ENCODE assay signal across 8 cellular contexts in the genomic region with DNA sequence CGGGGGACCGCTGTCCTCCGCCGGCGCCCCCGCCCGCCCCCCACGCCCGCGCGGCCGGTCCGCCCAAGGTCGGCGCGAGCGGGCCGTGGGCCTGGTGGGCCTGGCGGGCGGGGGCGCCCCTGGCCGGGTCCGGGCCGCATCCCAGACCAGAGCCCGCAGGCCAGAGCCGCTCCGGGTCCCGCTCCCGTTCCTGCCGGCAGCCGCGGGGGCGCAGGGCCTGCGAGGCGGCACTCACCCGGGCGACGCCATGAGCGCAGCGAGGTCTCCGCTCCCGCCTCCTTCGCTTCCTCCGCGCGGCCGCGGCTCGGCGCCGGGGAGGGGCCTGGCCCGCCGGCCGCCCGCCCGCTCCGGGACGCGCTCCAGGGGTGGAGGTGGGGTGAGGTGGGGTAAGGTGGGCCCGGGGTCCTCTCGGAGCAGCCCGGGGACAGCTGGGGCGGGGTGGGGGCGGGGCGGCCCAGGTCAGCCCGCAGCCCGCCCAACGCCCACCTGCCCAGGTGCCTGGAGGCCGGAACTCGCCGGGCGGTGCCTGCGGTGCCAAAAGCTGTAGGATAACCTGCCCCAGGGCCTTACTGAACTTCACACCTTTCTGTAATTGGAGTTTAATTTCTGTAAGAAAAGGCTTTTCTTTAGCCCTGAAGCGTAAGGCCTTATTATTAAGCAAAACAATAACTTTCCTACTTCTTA. TPM values are rescaled to one million over a fixed set of nuclear protein-coding genes. Genes with fewer than 3 reads are reported as not detected.
DNase-seq lines count a peak whose midpoint lies in the region; ATAC-seq and TF ChIP-seq lines count a peak whose summit lies in the region.

A gene with protein sequence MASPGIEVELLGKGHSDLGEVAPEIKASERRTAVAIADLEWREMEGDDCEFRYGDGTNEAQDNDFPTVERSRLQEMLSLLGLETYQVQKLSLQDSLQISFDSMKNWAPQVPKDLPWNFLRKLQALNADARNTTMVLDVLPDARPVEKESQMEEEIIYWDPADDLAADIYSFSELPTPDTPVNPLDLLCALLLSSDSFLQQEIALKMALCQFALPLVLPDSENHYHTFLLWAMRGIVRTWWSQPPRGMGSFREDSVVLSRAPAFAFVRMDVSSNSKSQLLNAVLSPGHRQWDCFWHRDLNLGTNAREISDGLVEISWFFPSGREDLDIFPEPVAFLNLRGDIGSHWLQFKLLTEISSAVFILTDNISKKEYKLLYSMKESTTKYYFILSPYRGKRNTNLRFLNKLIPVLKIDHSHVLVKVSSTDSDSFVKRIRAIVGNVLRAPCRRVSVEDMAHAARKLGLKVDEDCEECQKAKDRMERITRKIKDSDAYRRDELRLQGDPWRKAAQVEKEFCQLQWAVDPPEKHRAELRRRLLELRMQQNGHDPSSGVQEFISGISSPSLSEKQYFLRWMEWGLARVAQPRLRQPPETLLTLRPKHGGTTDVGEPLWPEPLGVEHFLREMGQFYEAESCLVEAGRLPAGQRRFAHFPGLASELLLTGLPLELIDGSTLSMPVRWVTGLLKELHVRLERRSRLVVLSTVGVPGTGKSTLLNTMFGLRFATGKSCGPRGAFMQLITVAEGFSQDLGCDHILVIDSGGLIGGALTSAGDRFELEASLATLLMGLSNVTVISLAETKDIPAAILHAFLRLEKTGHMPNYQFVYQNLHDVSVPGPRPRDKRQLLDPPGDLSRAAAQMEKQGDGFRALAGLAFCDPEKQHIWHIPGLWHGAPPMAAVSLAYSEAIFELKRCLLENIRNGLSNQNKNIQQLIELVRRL (minus strand): TSS at position 270 of the 684 bp plus-strand sequence. CDS start 21 bp downstream, at position 249.

- H3K36me3 ChIP-seq in OCI-LY3 (replicated peaks; ENCODE audit: low read depth, low read length) (no peaks in the 10 kb centered on the region), subcutaneous abdominal adipose tissue (ENCODE audit: control insufficient read depth in 5 of 5, insufficient read depth in 5 of 5, low read length in 5 of 5) (no peaks in the 10 kb centered on the region)

- no peaks in the 10 kb centered on the region for H3K27me3 Mint-ChIP-seq in activated T-helper 17 cell treated with anti-CD3 and anti-CD28 coated beads, Interleukin-2, amount 50 U/mL, for 72 hours
- no peaks in the 10 kb centered on the region for H3K27me3 Mint-ChIP-seq in nephron (ENCODE audit: low read depth)

- H2AFZ ChIP-seq in OCI-LY3 (ENCODE audit: low read depth, low read length) = peak within 1 kb of the TSS; percentile 98

- peak within 1 kb of the TSS; percentile 81 for H3K4me3 ChIP-seq in AG04450 (ENCODE audit: low read depth, low read length)
- peak within 1 kb of the TSS; percentile 93 for H3K4me3 ChIP-seq in OCI-LY3 (ENCODE audit: low read length)
- H3K4me3 ChIP-seq in subcutaneous abdominal adipose tissue (ENCODE audit: low read depth in 1 of 5, low read length in 5 of 5) = peak within 1 kb of the TSS; percentile 76 to 84 (median 83)

- no peaks in the 10 kb centered on the region for H4K20me1 ChIP-seq in OCI-LY3 (ENCODE audit: insufficient read depth, low read length)

- H3K4me3 Mint-ChIP-seq in activated T-helper 17 cell treated with anti-CD3 and anti-CD28 coated beads, Interleukin-2, amount 50 U/mL, for 72 hours = peak within 1 kb of the TSS; percentile 81
- peak within 1 kb of the TSS; percentile 95 to 100 (median 100) for H3K4me3 Mint-ChIP-seq in nephron

- CTCF ChIA-PET in AG04450 (lab: Charles Lee) = no interaction called here

- peaks cover 20% of the 10 kb centered on the region for H3K4me1 Mint-ChIP-seq in activated T-helper 17 cell treated with anti-CD3 and anti-CD28 coated beads, Interleukin-2, amount 50 U/mL, for 72 hours
- H3K4me1 Mint-ChIP-seq in nephron = peaks cover 27% of the 10 kb centered on the region

- TF ChIP-seq CTCF in AG04450 (IDR thresholded peaks at IDR 0.05; ENCODE audit: low read depth, low read length) (no peak), OCI-LY3 (IDR thresholded peaks at IDR 0.05; ENCODE audit: low read depth, low read length) (no peak), nephron (IDR thresholded peaks at IDR 0.05; ENCODE audit: unreplicated experiment in 3 of 3) (no peak)

- H3K9ac ChIP-seq in OCI-LY3 (ENCODE audit: low read length) = peak within 1 kb of the TSS; percentile 75
- H3K9ac ChIP-seq in subcutaneous abdominal adipose tissue (ENCODE audit: low read length in 5 of 5) = peak within 1 kb of the TSS; percentile 89 to 96 (median 93)

- H3K4me1 ChIP-seq in OCI-LY3 (ENCODE audit: low read length) = peaks cover 13% of the 10 kb centered on the region
- H3K4me1 ChIP-seq in subcutaneous abdominal adipose tissue (ENCODE audit: control insufficient read depth in 5 of 5, insufficient read depth in 5 of 5, low read length in 5 of 5) = peaks cover 4 to 30% (median 28%) of the 10 kb centered on the region in 5 donors

- H3K27ac ChIP-seq in AG04450 (ENCODE audit: low read depth, low read length) = peak within 1 kb of the TSS; percentile 61
- H3K27ac ChIP-seq in OCI-LY3 (ENCODE audit: low read length) = no peak within 1 kb of the TSS
- peak within 1 kb of the TSS; percentile 91 for H3K27ac ChIP-seq in subcutaneous abdominal adipose tissue (ENCODE audit: low read depth, low read length)

- H3K36me3 Mint-ChIP-seq in activated T-helper 17 cell treated with anti-CD3 and anti-CD28 coated beads, Interleukin-2, amount 50 U/mL, for 72 hours (ENCODE audit: low read depth) = no peaks in the 10 kb centered on the region
- H3K36me3 Mint-ChIP-seq in nephron (ENCODE audit: low read depth) = peaks cover 4% of the 10 kb centered on the region

- peak within 1 kb of the TSS; percentile 91 for H3K27ac Mint-ChIP-seq in activated T-helper 17 cell treated with anti-CD3 and anti-CD28 coated beads, Interleukin-2, amount 50 U/mL, for 72 hours
- H3K27ac Mint-ChIP-seq in nephron = peak within 1 kb of the TSS; percentile 98 to 100 (median 98)

- ATAC-seq in GM18858 (IDR thresholded peaks at IDR 0.05; ENCODE audit: unreplicated experiment) (peak; percentile 52), HG03103 (IDR thresholded peaks at IDR 0.05; ENCODE audit: low read depth, unreplicated experiment) (peak; percentile 74)
- peak; percentile 84 for ATAC-seq in activated T-helper 17 cell treated with anti-CD3 and anti-CD28 coated beads, Interleukin-2, amount 50 U/mL, for 72 hours (replicated peaks)

- H3K9me3 ChIP-seq in AG04450 (ENCODE audit: control insufficient read depth, insufficient read depth, low read length) = no peaks in the 10 kb centered on the region
- H3K9me3 ChIP-seq in OCI-LY3 (ENCODE audit: insufficient read depth, low read length) = no peaks in the 10 kb centered on the region
- H3K9me3 ChIP-seq in subcutaneous abdominal adipose tissue (ENCODE audit: control insufficient read depth in 5 of 5, low read length in 5 of 5) = no peaks in the 10 kb centered on the region

- H3K79me2 ChIP-seq in OCI-LY3 (ENCODE audit: low read length) = peaks cover 43% of the 10 kb centered on the region

- H3K9me3 Mint-ChIP-seq in activated T-helper 17 cell treated with anti-CD3 and anti-CD28 coated beads, Interleukin-2, amount 50 U/mL, for 72 hours = no peaks in the 10 kb centered on the region
- no peaks in the 10 kb centered on the region for H3K9me3 Mint-ChIP-seq in nephron

- POLR2A ChIA-PET in AG04450 (lab: Yijun Ruan, JAX) = interaction anchor here (0.7 kb wide), 1 partner anchor 37 kb away, joined by 3 read pairs; a partner anchor contains a TSS

- DNase-seq in AG04450 (ENCODE audit: low read depth, low spot score) (no peak), fibroblast of peridontal ligament (ENCODE audit: extremely low read depth) (peak; percentile 12)

- H3K4me2 ChIP-seq in OCI-LY3 (ENCODE audit: low read length) = peak within 1 kb of the TSS; percentile 87

- no peaks in the 10 kb centered on the region for H3K27me3 ChIP-seq in AG04450 (ENCODE audit: control insufficient read depth, insufficient read depth, low read length)
- H3K27me3 ChIP-seq in OCI-LY3 (ENCODE audit: low read depth, low read length) = no peaks in the 10 kb centered on the region
- no peaks in the 10 kb centered on the region for H3K27me3 ChIP-seq in subcutaneous abdominal adipose tissue (ENCODE audit: control insufficient read depth in 5 of 5, insufficient read depth in 4 of 5, low read length in 5 of 5)

RNA-seq across cellular contexts. Expression of the gene that starts here (rescaled TPM):
- 23.1 and 25.5 TPM in 2 replicates for polyA plus RNA-seq in AG04450 (2011; rRNA removed)
- polyA minus RNA-seq in AG04450 (2011; rRNA and poly(A)+ RNA removed) = 22.7 and 33.9 TPM in 2 replicates
- total RNA-seq in activated T-helper 17 cell treated with anti-CD3 and anti-CD28 coated beads, Interleukin-2, amount 50 U/mL, for 72 hours = 10 to 100 TPM; 19.0 to 27.5 TPM
